ENCODE assay signal across 8 cellular contexts in genomic region chr21:44301093-44301492, GRCh38. TPM values are rescaled to one million over a fixed set of nuclear protein-coding genes. Genes with fewer than 3 reads are reported as not detected.
DNase-seq lines count a peak whose midpoint lies in the region; ATAC-seq and TF ChIP-seq lines count a peak whose summit lies in the region.

No MANE protein-coding gene starts in this region.

- no peak overlapping the region for H2AFZ ChIP-seq in smooth muscle cell (ENCODE audit: low read depth)

- H3K4me2 ChIP-seq in smooth muscle cell, result peak overlapping the region; percentile 100

- POLR2A ChIA-PET in HEK293 (lab: Yijun Ruan, JAX), result interaction anchor here (1.2 kb wide), 1 partner anchor 28 kb away, joined by 4 read pairs; no protein-coding TSS in a partner anchor
- POLR2A ChIA-PET in activated CD8-positive, alpha-beta T cell treated with anti-CD3 and anti-CD28 coated beads, Interleukin-2, amount 10 ng/mL, durations not matched to agents 7 days and 5 days (lab: Charles Lee), result interaction anchor here (0.7 kb wide), 1 partner anchor 38 kb away, joined by 3 read pairs; no protein-coding TSS in a partner anchor

- ATAC-seq in activated CD8-positive, alpha-beta T cell treated with anti-CD3 and anti-CD28 coated beads, Interleukin-2, amount 10 ng/mL, durations not matched to agents 7 days and 5 days, result no peak
- ATAC-seq in HG03108 (IDR thresholded peaks at IDR 0.05; ENCODE audit: unreplicated experiment) (no peak), GM19452 (IDR thresholded peaks at IDR 0.05; ENCODE audit: unreplicated experiment) (no peak), HG03135 (IDR thresholded peaks at IDR 0.05; ENCODE audit: unreplicated experiment) (no peak)

- H3K9ac ChIP-seq in iPS-18a (ENCODE audit: low read length) (no peak overlapping the region), smooth muscle cell (ENCODE audit: low read depth) (peak overlapping the region; percentile 74)

- H3K27me3 ChIP-seq in iPS-18a (ENCODE audit: control insufficient read depth, insufficient read depth, low read length) (peaks cover 10% of the 10 kb centered on the region), smooth muscle cell (ENCODE audit: low read depth) (no peaks in the 10 kb centered on the region)

- peak overlapping the region; percentile 78 for H3K4me3 Mint-ChIP-seq in activated CD8-positive, alpha-beta T cell treated with anti-CD3 and anti-CD28 coated beads, Interleukin-2, amount 10 ng/mL, durations not matched to agents 7 days and 5 days

- no peaks in the 10 kb centered on the region for H3K9me3 ChIP-seq in HEK293 (ENCODE audit: control insufficient read depth, insufficient read depth, low read depth, low read length)
- no peaks in the 10 kb centered on the region for H3K9me3 ChIP-seq in iPS-18a (ENCODE audit: control insufficient read depth, low read depth, low read length)
- H3K9me3 ChIP-seq in smooth muscle cell (replicated peaks; ENCODE audit: low read depth), result no peaks in the 10 kb centered on the region

- 84% methylated on average over 12 of the region's 12 CpGs for WGBS in smooth muscle cell (ENCODE audit: low lambda C conversion rate)

- peaks cover 59% of the 10 kb centered on the region for H3K4me1 Mint-ChIP-seq in activated CD8-positive, alpha-beta T cell treated with anti-CD3 and anti-CD28 coated beads, Interleukin-2, amount 10 ng/mL, durations not matched to agents 7 days and 5 days (ENCODE audit: low read depth)

- CTCF ChIA-PET in HEK293 (lab: Yijun Ruan, JAX), result interaction anchor here (0.5 to 1.0 kb wide), 2 partner anchors 17 to 181 kb away, joined by 3 read pairs; no protein-coding TSS in a partner anchor
- CTCF ChIA-PET in activated CD8-positive, alpha-beta T cell treated with anti-CD3 and anti-CD28 coated beads, Interleukin-2, amount 10 ng/mL, durations not matched to agents 7 days and 5 days (lab: Charles Lee), result interaction anchor here (1.0 kb wide), 1 partner anchor 52 kb away, joined by 3 read pairs; no protein-coding TSS in a partner anchor

- H3K9me3 Mint-ChIP-seq in activated CD8-positive, alpha-beta T cell treated with anti-CD3 and anti-CD28 coated beads, Interleukin-2, amount 10 ng/mL, durations not matched to agents 7 days and 5 days (ENCODE audit: insufficient read depth), result no peaks in the 10 kb centered on the region

- peak; percentile 9; the same call in 1 of the 2 replicates for TF ChIP-seq CTCF in HEK293 (tag by site-specific recombination; IDR thresholded peaks at IDR 0.05)
- no peak for TF ChIP-seq CTCF in smooth muscle cell (IDR thresholded peaks at IDR 0.05; ENCODE audit: borderline replicate concordance, insufficient read depth, poor library complexity, severe bottlenecking)

- H3F3A ChIP-seq in smooth muscle cell (ENCODE audit: low read depth), result no peaks in the 10 kb centered on the region

- peaks cover 51% of the 10 kb centered on the region for H3K79me2 ChIP-seq in smooth muscle cell (ENCODE audit: low read depth)

- H3K36me3 Mint-ChIP-seq in activated CD8-positive, alpha-beta T cell treated with anti-CD3 and anti-CD28 coated beads, Interleukin-2, amount 10 ng/mL, durations not matched to agents 7 days and 5 days (ENCODE audit: low read depth), result peaks cover 15% of the 10 kb centered on the region

- peaks cover 8% of the 10 kb centered on the region; the same call in 1 of the 2 replicates for H3K4me1 ChIP-seq in HEK293 (ENCODE audit: control insufficient read depth, insufficient read depth, low read length)
- H3K4me1 ChIP-seq in iPS-18a (ENCODE audit: control insufficient read depth, low read depth, low read length), result no peaks in the 10 kb centered on the region
- H3K4me1 ChIP-seq in smooth muscle cell (ENCODE audit: low read depth), result peaks cover 14% of the 10 kb centered on the region

- no peaks in the 10 kb centered on the region for H3K27me3 Mint-ChIP-seq in activated CD8-positive, alpha-beta T cell treated with anti-CD3 and anti-CD28 coated beads, Interleukin-2, amount 10 ng/mL, durations not matched to agents 7 days and 5 days (ENCODE audit: low read depth)

- no peaks in the 10 kb centered on the region for H3K36me3 ChIP-seq in HEK293 (ENCODE audit: control insufficient read depth in 2 of 2, insufficient read depth in 1 of 2, low read length in 2 of 2)
- no peaks in the 10 kb centered on the region for H3K36me3 ChIP-seq in iPS-18a (ENCODE audit: control insufficient read depth, low read depth, low read length)
- no peaks in the 10 kb centered on the region for H3K36me3 ChIP-seq in smooth muscle cell (ENCODE audit: low read depth)

- peaks cover 56% of the 10 kb centered on the region for H4K20me1 ChIP-seq in smooth muscle cell (ENCODE audit: low read depth)

- DNase-seq in activated CD8-positive, alpha-beta T cell treated with anti-CD3 and anti-CD28 coated beads, Interleukin-2, amount 10 ng/mL, durations not matched to agents 7 days and 5 days, result no peak
- DNase-seq in smooth muscle cell (lab: John Stamatoyannopoulos, UW; ENCODE audit: unreplicated experiment), result no peak
- DNase-seq in NCI-H748 treated with DMSO at 0.1 percent for 48 hours (lab: John Stamatoyannopoulos, UW), result no peak

- H3K4me3 ChIP-seq in HEK293 (ENCODE audit: low read depth, low read length) (peak overlapping the region; percentile 64), iPS-18a (ENCODE audit: low read length) (peak overlapping the region; percentile 60), smooth muscle cell (peak overlapping the region; percentile 82)

- H3K27ac ChIP-seq in HEK293 (ENCODE audit: extremely low read depth, low read depth, low read length) (peak overlapping the region; percentile 72; the same call in 1 of the 2 replicates), iPS-18a (ENCODE audit: low read length) (no peak overlapping the region), smooth muscle cell (ENCODE audit: low read depth) (no peak overlapping the region)

- peak overlapping the region; percentile 52 for H3K27ac Mint-ChIP-seq in activated CD8-positive, alpha-beta T cell treated with anti-CD3 and anti-CD28 coated beads, Interleukin-2, amount 10 ng/mL, durations not matched to agents 7 days and 5 days

TF ChIP-seq in HEK293, 187 proteins besides CTCF, POLR2A, EP300 and RAD21:
- TF ChIP-seq ZNF155 (tag by site-specific recombination; IDR thresholded peaks at IDR 0.05), result no peak
TF ChIP-seq in HEK293: peak in this region for 0.

RNA-seq across cellular contexts. Expression of gene PFKL, which starts 1.2 kb away (rescaled TPM):
- total RNA-seq in activated CD8-positive, alpha-beta T cell treated with anti-CD3 and anti-CD28 coated beads, Interleukin-2, amount 10 ng/mL, durations not matched to agents 7 days and 5 days, result 100 to 1,000 TPM; 191 to 199 TPM
- total RNA-seq in smooth muscle cell, result 51.4 and 52.1 TPM in 2 replicates
- 162 and 178 TPM in 2 replicates for polyA plus RNA-seq in smooth muscle cell

RNA-seq across cellular contexts. Expression of gene AIRE, which starts 15.4 kb away (rescaled TPM):
- not detected for total RNA-seq in activated CD8-positive, alpha-beta T cell treated with anti-CD3 and anti-CD28 coated beads, Interleukin-2, amount 10 ng/mL, durations not matched to agents 7 days and 5 days
- total RNA-seq in smooth muscle cell, result 0.27 and 0.76 TPM in 2 replicates
- polyA plus RNA-seq in smooth muscle cell, result 1.1 TPM in 1 of 2 replicates, not detected in the other

RNA-seq across cellular contexts. Expression of gene CFAP410, which starts 38.1 kb away (rescaled TPM):
- 10 to 100 TPM; 16.8 to 17.4 TPM for total RNA-seq in activated CD8-positive, alpha-beta T cell treated with anti-CD3 and anti-CD28 coated beads, Interleukin-2, amount 10 ng/mL, durations not matched to agents 7 days and 5 days
- total RNA-seq in smooth muscle cell, result 6.5 and 12.4 TPM in 2 replicates
- 21.7 and 28.3 TPM in 2 replicates for polyA plus RNA-seq in smooth muscle cell

RNA-seq across cellular contexts. Expression of gene DNMT3L, which starts 39.4 kb away (rescaled TPM):
- not detected for total RNA-seq in activated CD8-positive, alpha-beta T cell treated with anti-CD3 and anti-CD28 coated beads, Interleukin-2, amount 10 ng/mL, durations not matched to agents 7 days and 5 days
- not detected in 2 replicates for total RNA-seq in smooth muscle cell
- polyA plus RNA-seq in smooth muscle cell, result not detected in 2 replicates

RNA-seq across cellular contexts. Expression of gene TRPM2, which starts 52.3 kb away (rescaled TPM):
- 10 to 100 TPM; 35.6 to 40.9 TPM for total RNA-seq in activated CD8-positive, alpha-beta T cell treated with anti-CD3 and anti-CD28 coated beads, Interleukin-2, amount 10 ng/mL, durations not matched to agents 7 days and 5 days
- 0.31 TPM in 1 of 2 replicates, not detected in the other for total RNA-seq in smooth muscle cell
- not detected in 2 replicates for polyA plus RNA-seq in smooth muscle cell
